12 cellular contexts compared by ENCODE assay signal in genomic region chr11:128530119-128531091, GRCh38. TPM values are rescaled to one million over a fixed set of nuclear protein-coding genes. Genes with fewer than 3 reads are reported as not detected.
DNase-seq lines count a peak whose midpoint lies in the region; ATAC-seq, FAIRE-seq and TF ChIP-seq lines count a peak whose summit lies in the region.
"Had no signal": no experiment of that assay in that cellular context is flagged by ENCODE, and none has a peak within 500 bp of the region (broad histone marks: within the 10 kb centered on the region; RNA-seq: fewer than 3 reads in every experiment).

No MANE protein-coding gene starts in this region.

- DNase-seq in DMS 273 (lab: John Stamatoyannopoulos, UW; ENCODE audit: unreplicated experiment), result peak; percentile 5
- no peak for DNase-seq in DMS 273 treated with DMSO at 0.1 percent for 48 hours (lab: John Stamatoyannopoulos, UW)
- DNase-seq in foreskin keratinocyte, result peak; percentile 59 to 79
- no peak for DNase-seq in KG1 (lab: John Stamatoyannopoulos, UW)
- no peak for DNase-seq in GM12892 (ENCODE audit: insufficient read length)
- DNase-seq: activated CD4-positive, alpha-beta T cell treated with anti-CD3 and anti-CD28 coated beads for 4 hours; OCI-M1 had no signal

- H3K4me1 ChIP-seq in foreskin keratinocyte (peaks cover 29% of the 10 kb centered on the region), subcutaneous abdominal adipose tissue (ENCODE audit: control insufficient read depth in 5 of 5, insufficient read depth in 5 of 5, low read length in 5 of 5) (peaks cover 3 to 33% (median 13%) of the 10 kb centered on the region in 5 donors)
- H3K4me1 ChIP-seq: adrenal gland had no signal

- H3K4me3 ChIP-seq in subcutaneous abdominal adipose tissue (ENCODE audit: low read depth in 1 of 5, low read length in 5 of 5), result peak overlapping the region in 1 of 5 donors; percentile 15
- H3K4me3 ChIP-seq: adrenal gland had no signal

- H3K27ac ChIP-seq in foreskin keratinocyte, result peak overlapping the region; percentile 22
- H3K27ac ChIP-seq in subcutaneous abdominal adipose tissue (ENCODE audit: low read depth, low read length), result peak overlapping the region; percentile 35
- H3K27ac ChIP-seq: 22Rv1, adrenal gland had no signal

- no peaks in the 10 kb centered on the region for H3K27me3 ChIP-seq in foreskin keratinocyte
- no peaks in the 10 kb centered on the region for H3K27me3 ChIP-seq in subcutaneous abdominal adipose tissue (ENCODE audit: control insufficient read depth in 5 of 5, insufficient read depth in 4 of 5, low read length in 5 of 5)
- H3K27me3 ChIP-seq: adrenal gland had no signal

- TF ChIP-seq POLR2A in GM12892 (IDR thresholded peaks at IDR 0.05; ENCODE audit: low read depth, low read length), result no peak

- no peak overlapping the region for H3K9ac ChIP-seq in subcutaneous abdominal adipose tissue (ENCODE audit: low read length in 5 of 5)

- TF ChIP-seq CTCF in foreskin keratinocyte (conservative IDR thresholded peaks at IDR 0.05), result no peak

- ATAC-seq in SK-N-SH treated with all-trans-retinoic acid at 6 μM for 48 hours (peak; percentile 86), foreskin keratinocyte (peak; percentile 92), HG03571 (IDR thresholded peaks at IDR 0.05; ENCODE audit: unreplicated experiment) (no peak)

- FAIRE-seq in GM12892 (lab: Jason Lieb, UNC), result no peak

- no peaks in the 10 kb centered on the region for H3K9me3 ChIP-seq in subcutaneous abdominal adipose tissue (ENCODE audit: control insufficient read depth in 5 of 5, low read length in 5 of 5)
- H3K9me3 ChIP-seq: adrenal gland had no signal

- H3K36me3 ChIP-seq in subcutaneous abdominal adipose tissue (ENCODE audit: control insufficient read depth in 5 of 5, insufficient read depth in 5 of 5, low read length in 5 of 5), result no peaks in the 10 kb centered on the region
- H3K36me3 ChIP-seq: adrenal gland had no signal

TF ChIP-seq in SK-N-SH treated with all-trans-retinoic acid at 6 μM for 48 hours, 23 proteins besides CTCF, POLR2A, EP300 and RAD21:
- no peak for TF ChIP-seq ARNTL (CRISPR knock-in tag; IDR thresholded peaks at IDR 0.05; ENCODE audit: borderline replicate concordance, low read depth)
- TF ChIP-seq ZFP3 (CRISPR knock-in tag; IDR thresholded peaks at IDR 0.05), result 0 out of 2 replicates have a peak, but pooled peaks have one; percentile 40

RNA-seq across cellular contexts. Expression of gene ETS1, which starts 57.0 kb away (rescaled TPM):
- 125 and 134 TPM in 2 replicates for total RNA-seq in foreskin keratinocyte
- 29.0 and 33.9 TPM in 2 replicates for polyA plus RNA-seq in foreskin keratinocyte
- 71.8 TPM for polyA plus RNA-seq in GM12892 (2012; ENCODE audit: missing spikeins)

Comparison
In these comparisons a context has a peak if more than half of its experiments do, and no peak if none do; other contexts are left out.
1. DNase-seq: peak in DMS 273 (single experiment) and foreskin keratinocyte (2 of 2); none in DMS 273 treated with DMSO at 0.1 percent for 48 hours (single experiment), KG1 (single experiment) and GM12892 (single experiment).